ENCODE assay signal across 9 cellular contexts in the genomic region with DNA sequence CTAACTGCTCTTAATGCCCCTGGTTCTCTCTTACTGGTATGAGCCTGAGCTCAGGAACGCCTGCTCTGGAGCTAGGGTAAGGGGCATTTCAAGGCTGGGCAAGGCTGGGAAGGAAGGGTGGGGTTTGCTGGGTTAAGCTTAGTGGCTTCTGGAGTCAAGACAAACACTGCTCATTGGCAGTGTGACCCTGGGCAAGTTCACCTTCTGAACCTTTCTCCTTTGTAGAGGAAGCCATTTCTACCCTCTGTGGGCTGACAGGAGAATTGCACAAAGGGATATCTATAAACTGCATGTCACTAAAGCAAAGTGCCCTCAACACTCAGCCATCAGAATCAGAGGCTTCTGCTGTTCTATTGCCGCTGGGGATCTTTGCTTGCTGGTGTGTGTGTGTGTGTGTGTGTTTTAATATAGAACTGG. TPM values are rescaled to one million over a fixed set of nuclear protein-coding genes. Genes with fewer than 3 reads are reported as not detected.
DNase-seq lines count a peak whose midpoint lies in the region; ATAC-seq, FAIRE-seq and TF ChIP-seq lines count a peak whose summit lies in the region.
"Had no signal": no experiment of that assay in that cellular context is flagged by ENCODE, and none has a peak within 500 bp of the region (broad histone marks: within the 10 kb centered on the region; RNA-seq: fewer than 3 reads in every experiment).

No MANE protein-coding gene starts in this region.

- in situ Hi-C loops in T47D (cut with HindIII; ENCODE audit: low pct_unique_long_range_greater_than_20kb, low sequenced_read_pairs) = no loop called here

- no peaks in the 10 kb centered on the region for H3F3A ChIP-seq in neural cell (ENCODE audit: insufficient read depth, low read length, poor library complexity, severe bottlenecking)

- H3K79me2 ChIP-seq in neural cell (replicated peaks; ENCODE audit: insufficient read depth, low read length) = no peaks in the 10 kb centered on the region

- H3K27ac ChIP-seq in C4-2B (no peak overlapping the region), neural cell (ENCODE audit: low read length) (no peak overlapping the region)

- TF ChIP-seq CTCF in C4-2B (conservative IDR thresholded peaks at IDR 0.05) = peak; percentile 23
- TF ChIP-seq CTCF in NB4 (IDR thresholded peaks at IDR 0.05; ENCODE audit: low read depth, low read length) = peak; percentile 47
- TF ChIP-seq CTCF in neural cell (IDR thresholded peaks at IDR 0.05; ENCODE audit: poor library complexity, severe bottlenecking) = peak; percentile 19

- no peaks in the 10 kb centered on the region for H3K9me3 ChIP-seq in neural cell (ENCODE audit: low read length)

- H3K9ac ChIP-seq in neural cell (ENCODE audit: low read length) = no peak overlapping the region

- H2AFZ ChIP-seq in neural cell (ENCODE audit: low read depth, low read length) = no peak overlapping the region

- H3K4me2 ChIP-seq in neural cell (ENCODE audit: low read length) = no peak overlapping the region

- TF ChIP-seq RAD21 in neural cell (conservative IDR thresholded peaks at IDR 0.05) = no peak

- ATAC-seq in GM18870 (IDR thresholded peaks at IDR 0.05; ENCODE audit: unreplicated experiment) = peak; percentile 63

- no peaks in the 10 kb centered on the region for H3K9me2 ChIP-seq in neural cell (ENCODE audit: insufficient read depth, low read length)

- H3K4me3 ChIP-seq in NB4 (ENCODE audit: low read depth, low read length) (no peak overlapping the region), neural cell (ENCODE audit: low read length) (no peak overlapping the region)

- TF ChIP-seq EP300 in neural cell (conservative IDR thresholded peaks at IDR 0.05; ENCODE audit: poor library complexity, severe bottlenecking) = no peak

- DNase-seq in NB4 (ENCODE audit: low read depth) (peak; percentile 57), T47D (ENCODE audit: low read depth in 1 of 2, low spot score in 1 of 2) (peak; percentile 37 to 61), NCI-H1092 treated with DMSO at 0.1 percent for 48 hours (lab: John Stamatoyannopoulos, UW) (no peak), GM12892 (ENCODE audit: insufficient read length) (no peak)
- DNase-seq in activated CD8-positive, alpha-beta memory T cell treated with anti-CD3 and anti-CD28 coated beads for 24 hours = no peak

- no peaks in the 10 kb centered on the region for H3K27me3 ChIP-seq in neural cell (ENCODE audit: insufficient read depth, low read depth, low read length)

- FAIRE-seq in GM12892 (lab: Jason Lieb, UNC) = no peak

- no peaks in the 10 kb centered on the region for H3K36me3 ChIP-seq in neural cell (ENCODE audit: insufficient read depth, low read length)

- TF ChIP-seq POLR2A in NB4 (IDR thresholded peaks at IDR 0.05; ENCODE audit: extremely low read depth, insufficient read length) = no peak
- no peak for TF ChIP-seq POLR2A in GM12892 (IDR thresholded peaks at IDR 0.05; ENCODE audit: low read depth, low read length)

- H4K20me1 ChIP-seq in neural cell (ENCODE audit: insufficient read depth) = no peaks in the 10 kb centered on the region

TF ChIP-seq in neural cell, 6 proteins besides CTCF, POLR2A, EP300 and RAD21:
- no peak for TF ChIP-seq MXI1 (conservative IDR thresholded peaks at IDR 0.05; ENCODE audit: poor library complexity, severe bottlenecking)
- no peak for TF ChIP-seq EZH2 (IDR thresholded peaks at IDR 0.05; ENCODE audit: borderline replicate concordance, insufficient read depth, low read length, poor library complexity, severe bottlenecking)
- TF ChIP-seq, protein P1, sequence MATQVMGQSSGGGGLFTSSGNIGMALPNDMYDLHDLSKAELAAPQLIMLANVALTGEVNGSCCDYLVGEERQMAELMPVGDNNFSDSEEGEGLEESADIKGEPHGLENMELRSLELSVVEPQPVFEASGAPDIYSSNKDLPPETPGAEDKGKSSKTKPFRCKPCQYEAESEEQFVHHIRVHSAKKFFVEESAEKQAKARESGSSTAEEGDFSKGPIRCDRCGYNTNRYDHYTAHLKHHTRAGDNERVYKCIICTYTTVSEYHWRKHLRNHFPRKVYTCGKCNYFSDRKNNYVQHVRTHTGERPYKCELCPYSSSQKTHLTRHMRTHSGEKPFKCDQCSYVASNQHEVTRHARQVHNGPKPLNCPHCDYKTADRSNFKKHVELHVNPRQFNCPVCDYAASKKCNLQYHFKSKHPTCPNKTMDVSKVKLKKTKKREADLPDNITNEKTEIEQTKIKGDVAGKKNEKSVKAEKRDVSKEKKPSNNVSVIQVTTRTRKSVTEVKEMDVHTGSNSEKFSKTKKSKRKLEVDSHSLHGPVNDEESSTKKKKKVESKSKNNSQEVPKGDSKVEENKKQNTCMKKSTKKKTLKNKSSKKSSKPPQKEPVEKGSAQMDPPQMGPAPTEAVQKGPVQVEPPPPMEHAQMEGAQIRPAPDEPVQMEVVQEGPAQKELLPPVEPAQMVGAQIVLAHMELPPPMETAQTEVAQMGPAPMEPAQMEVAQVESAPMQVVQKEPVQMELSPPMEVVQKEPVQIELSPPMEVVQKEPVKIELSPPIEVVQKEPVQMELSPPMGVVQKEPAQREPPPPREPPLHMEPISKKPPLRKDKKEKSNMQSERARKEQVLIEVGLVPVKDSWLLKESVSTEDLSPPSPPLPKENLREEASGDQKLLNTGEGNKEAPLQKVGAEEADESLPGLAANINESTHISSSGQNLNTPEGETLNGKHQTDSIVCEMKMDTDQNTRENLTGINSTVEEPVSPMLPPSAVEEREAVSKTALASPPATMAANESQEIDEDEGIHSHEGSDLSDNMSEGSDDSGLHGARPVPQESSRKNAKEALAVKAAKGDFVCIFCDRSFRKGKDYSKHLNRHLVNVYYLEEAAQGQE (IDR thresholded peaks at IDR 0.05; ENCODE audit: borderline replicate concordance) = no peak
- no peak for TF ChIP-seq SMC3 (conservative IDR thresholded peaks at IDR 0.05; ENCODE audit: poor library complexity)
- TF ChIP-seq POLR2AphosphoS5 (IDR thresholded peaks at IDR 0.05) = no peak
- TF ChIP-seq TAF1 (IDR thresholded peaks at IDR 0.05; ENCODE audit: low read depth) = no peak
TF ChIP-seq in neural cell: peak in this region for 0.

RNA-seq across cellular contexts. Expression of a gene that starts 20.3 kb away (rescaled TPM):
- 0.14 and 0.26 TPM in 2 replicates for polyA plus RNA-seq in neural cell
- polyA minus RNA-seq in neural cell = 0.24 TPM in 1 of 2 replicates, not detected in the other
- not detected for polyA plus RNA-seq in GM12892 (2012; ENCODE audit: missing spikeins)
- polyA plus RNA-seq: IgD-negative memory B cell had no signal

RNA-seq across cellular contexts. Expression of a gene that starts 48.7 kb away (rescaled TPM):
- polyA plus RNA-seq in neural cell = 0.16 TPM in 1 of 2 replicates, not detected in the other
- polyA minus RNA-seq in neural cell = 0.12 and 0.24 TPM in 2 replicates
- polyA plus RNA-seq in GM12892 (2012; ENCODE audit: missing spikeins) = 0.45 TPM
- polyA plus RNA-seq: IgD-negative memory B cell had no signal

Comparison
In these comparisons a context has a peak if more than half of its experiments do, and no peak if none do; other contexts are left out.
1. DNase-seq: peak in NB4 (single experiment) and T47D (2 of 2); none in NCI-H1092 treated with DMSO at 0.1 percent for 48 hours (single experiment), activated CD8-positive, alpha-beta memory T cell treated with anti-CD3 and anti-CD28 coated beads for 24 hours (single experiment) and GM12892 (single experiment).
2. Peak in every context shown above with its lines, with median percentiles within 50 percentile points of each other: CTCF ChIP-seq.